8 cellular contexts compared by ENCODE assay signal in genomic region chr15:64381000-64381751, GRCh38. TPM values are rescaled to one million over a fixed set of nuclear protein-coding genes. Genes with fewer than 3 reads are reported as not detected.
A peak's percentile ranks its signal among the peaks of the same experiment; 100 is the strongest.
DNase-seq lines count a peak whose midpoint lies in the region; ATAC-seq, FAIRE-seq and TF ChIP-seq lines count a peak whose summit lies in the region.

A gene with protein sequence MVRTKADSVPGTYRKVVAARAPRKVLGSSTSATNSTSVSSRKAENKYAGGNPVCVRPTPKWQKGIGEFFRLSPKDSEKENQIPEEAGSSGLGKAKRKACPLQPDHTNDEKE (minus strand): TSS chr15:64381441. CDS start chr15:64381371, 70 bp downstream.

- H3K4me3 ChIP-seq in HepG2 (replicated peaks in 1 of 3; ENCODE audit: insufficient read depth in 1 of 3, low read depth in 2 of 3, low read length in 3 of 3) = peak within 1 kb of the TSS; percentile 63 to 85 (median 76)

- H3K36me3 Mint-ChIP-seq in CD4-positive, alpha-beta T cell (ENCODE audit: low read depth) = peaks cover 5% of the 10 kb centered on the region

- H3K79me2 ChIP-seq in HepG2 (ENCODE audit: insufficient read depth, low read length) = peaks cover 26% of the 10 kb centered on the region

- peak within 1 kb of the TSS; percentile 86 for H3K4me2 ChIP-seq in HepG2 (ENCODE audit: low read depth, low read length)

- no peaks in the 10 kb centered on the region for H3K27me3 Mint-ChIP-seq in CD4-positive, alpha-beta T cell

- intact Hi-C loops in CD4-positive, alpha-beta T cell (cut with DNase I, micrococcal nuclease) = loop anchor here (10.0 kb wide), 3 partner anchors 84 to 804 kb away; partner anchors contain the start of genes CIAO2A (in 1 of the 2), CLPX (in 1 of the 2), SNX1 (in 1 of the 2) and ZNF609 (in 1 of the 2)
- intact Hi-C loops in HepG2 (cut with micrococcal nuclease; ENCODE audit: unreplicated experiment) = no loop called here

- peak within 1 kb of the TSS; percentile 77 for H3K9ac ChIP-seq in HepG2 (ENCODE audit: insufficient read depth, low read depth, low read length)

- TF ChIP-seq EP300 in HepG2 (IDR thresholded peaks at IDR 0.05; ENCODE audit: low read depth in 2 of 2, low read length in 2 of 2) (no peak), HepG2 (CRISPR knock-in tag; IDR thresholded peaks at IDR 0.05; ENCODE audit: borderline replicate concordance) (no peak)

- peaks cover 13% of the 10 kb centered on the region for H3K4me1 Mint-ChIP-seq in CD4-positive, alpha-beta T cell (ENCODE audit: low read depth)

- no peaks in the 10 kb centered on the region for H3K9me3 Mint-ChIP-seq in CD4-positive, alpha-beta T cell

- under 1% methylated on average over 31 of the region's 38 CpGs for WGBS in HepG2 (ENCODE audit: low lambda C conversion rate)

- peak within 1 kb of the TSS; percentile 4 for H3K27ac Mint-ChIP-seq in CD4-positive, alpha-beta T cell

- H3K27ac ChIP-seq in CD4-positive, alpha-beta T cell (ENCODE audit: low read depth, low read length) = no peak within 1 kb of the TSS
- H3K27ac ChIP-seq in HepG2 (ENCODE audit: extremely low read length, insufficient read depth, low read length) = peak within 1 kb of the TSS; percentile 58

- H3K27me3 ChIP-seq in CD4-positive, alpha-beta T cell (ENCODE audit: control insufficient read depth, insufficient read depth, low read length) = no peaks in the 10 kb centered on the region
- no peaks in the 10 kb centered on the region; a peak in 1 of 5 replicates for H3K27me3 ChIP-seq in HepG2 (ENCODE audit: control insufficient read depth in 1 of 2, insufficient read depth in 2 of 2, low read length in 2 of 2)

- H4K20me1 ChIP-seq in HepG2 (ENCODE audit: insufficient read depth, low read length) = no peaks in the 10 kb centered on the region

- no peak for TF ChIP-seq CTCF in CD4-positive, alpha-beta T cell (IDR thresholded peaks at IDR 0.05)
- peak; percentile 65 for TF ChIP-seq CTCF in HepG2 (CRISPR knock-in tag; IDR thresholded peaks at IDR 0.05)

- TSS peak; percentile 85 for BruUV-seq in HepG2 (replicated peaks; lab: Mats Ljungman, UMichigan)

- peaks cover 0 to 4% of the 10 kb centered on the region in 2 experiments; a peak in 1 of 5 replicates for H3K36me3 ChIP-seq in HepG2 (replicated peaks in 1 of 2; ENCODE audit: control insufficient read depth in 1 of 2, insufficient read depth in 2 of 2, low read length in 2 of 2)

- peak within 1 kb of the TSS; percentile 50 for H2AFZ ChIP-seq in HepG2 (ENCODE audit: low read length)

- CTCF ChIA-PET in CD4-positive, alpha-beta T cell (lab: Charles Lee) = interaction anchor here (0.8 to 1.7 kb wide), 3 partner anchors 14 to 185 kb away, joined by 3 to 4 read pairs (median 4); no protein-coding TSS in a partner anchor
- CTCF ChIA-PET in HepG2 (lab: Yijun Ruan, JAX; ENCODE audit: low intra/inter-chr PET ratio, low total read pairs) = no interaction called here

- in situ Hi-C loops in HepG2 (cut with HindIII; ENCODE audit: extremely low pct_ligation_motif_present, low pct_unique_long_range_greater_than_20kb) = no loop called here

- no peaks in the 10 kb centered on the region for H3K9me3 ChIP-seq in CD4-positive, alpha-beta T cell (ENCODE audit: control insufficient read depth, low read length)
- H3K9me3 ChIP-seq in HepG2 (ENCODE audit: low read length) = no peaks in the 10 kb centered on the region

- peak; percentile 78 to 89 (median 85) for DNase-seq in CD4-positive, alpha-beta T cell
- DNase-seq in NCI-H774 (lab: John Stamatoyannopoulos, UW) (peak; percentile 93), dermis microvascular lymphatic vessel endothelial cell (ENCODE audit: low read depth in 2 of 2) (peak; percentile 85 to 96), HepG2 (ENCODE audit: low spot score) (peak; percentile 96)
- DNase-seq in activated CD4-positive, alpha-beta T cell treated with anti-CD3 and anti-CD28 coated beads, Interleukin-2, amount 50 U/mL, for 24 hours (ENCODE audit: low read depth in 1 of 2, low spot score in 1 of 2) = peak; percentile 81 to 93
- peak; percentile 91 for DNase-seq in stimulated activated CD4-positive, alpha-beta T cell treated with anti-CD3 and anti-CD28 coated beads, Interleukin-2, amount 100 ng/mL, for 48 hours

- peak; percentile 100 for ATAC-seq in CD4-positive, alpha-beta T cell (ENCODE audit: poor library complexity)
- peak; percentile 95 for ATAC-seq in GM19438 (IDR thresholded peaks at IDR 0.05; ENCODE audit: low read depth, unreplicated experiment)
- ATAC-seq in HG03571 (IDR thresholded peaks at IDR 0.05; ENCODE audit: unreplicated experiment) = peak; percentile 79
- peak; percentile 99 for ATAC-seq in HepG2

- H3K4me3 Mint-ChIP-seq in CD4-positive, alpha-beta T cell = peak within 1 kb of the TSS; percentile 92

- peak; percentile 85 for FAIRE-seq in HepG2 (lab: Jason Lieb, UNC)

- peaks cover 32% of the 10 kb centered on the region for H3K4me1 ChIP-seq in HepG2 (ENCODE audit: insufficient read depth, low read length)

- POLR2A ChIA-PET in CD4-positive, alpha-beta T cell (lab: Charles Lee) = interaction anchor here (0.6 to 0.7 kb wide), 3 partner anchors 11 to 1367 kb away, joined by 3 read pairs; no protein-coding TSS in a partner anchor
- POLR2A ChIA-PET in HepG2 (lab: Yijun Ruan, JAX) = no interaction called here

- peak; percentile 88 to 95 for TF ChIP-seq POLR2A in HepG2 (IDR thresholded peaks at IDR 0.05; ENCODE audit: insufficient read depth in 1 of 2, low read depth in 2 of 2, low read length in 2 of 2)

- peak; percentile 46; the same call in 1 of the 2 replicates for TF ChIP-seq RAD21 in HepG2 (CRISPR knock-in tag; IDR thresholded peaks at IDR 0.05)

TF ChIP-seq in HepG2, 621 proteins besides CTCF, POLR2A, EP300 and RAD21 (continues in another document):
- TF ChIP-seq ZNF891 (CRISPR knock-in tag; IDR thresholded peaks at IDR 0.05) = 0 out of 2 replicates have a peak, but pooled peaks have one; percentile 54
- no peak for TF ChIP-seq TBX3 (IDR thresholded peaks at IDR 0.05; ENCODE audit: borderline replicate concordance)
- TF ChIP-seq HBP1 (CRISPR knock-in tag; IDR thresholded peaks at IDR 0.05; ENCODE audit: low read depth) = peak; percentile 82
- peak; percentile 59; the same call in 1 of the 2 replicates for TF ChIP-seq TAF1 (CRISPR knock-in tag; IDR thresholded peaks at IDR 0.05)
- 0 out of 2 replicates have a peak, but pooled peaks have one; percentile 31 for TF ChIP-seq ZNF333 (CRISPR knock-in tag; IDR thresholded peaks at IDR 0.05; ENCODE audit: borderline replicate concordance)
- no peak for TF ChIP-seq ZNF431 (CRISPR knock-in tag; IDR thresholded peaks at IDR 0.05; ENCODE audit: borderline replicate concordance, low read depth)
- no peak for TF ChIP-seq XBP1 (CRISPR knock-in tag; IDR thresholded peaks at IDR 0.05)
- 0 out of 2 replicates have a peak, but pooled peaks have one; percentile 30 for TF ChIP-seq ZNF782 (CRISPR knock-in tag; IDR thresholded peaks at IDR 0.05; ENCODE audit: borderline replicate concordance)
- TF ChIP-seq BORCS8-MEF2B (CRISPR knock-in tag; IDR thresholded peaks at IDR 0.05) = peak; percentile 79
- no peak for TF ChIP-seq SYNCRIP (IDR thresholded peaks at IDR 0.05; ENCODE audit: insufficient read depth, low read depth, low read length)

RNA-seq across cellular contexts. Expression of the gene that starts here (rescaled TPM):
- total RNA-seq in CD4-positive, alpha-beta T cell = under 1 TPM; 0.80 to 0.84 TPM
- total RNA-seq in dermis microvascular lymphatic vessel endothelial cell = 15.7 and 37.5 TPM in 2 replicates
- 98.9 and 156 TPM in 2 replicates for total RNA-seq in HepG2 (2016; rRNA removed; fragmentation: Illumina TruSeq; extraction: Trizol)
- total RNA-seq in HepG2 (2016; cell fraction: cytosol; rRNA removed; fragmentation: Illumina TruSeq; extraction: Trizol; ENCODE audit: low read depth) = 16.8 and 25.7 TPM in 2 replicates
- 100.0 and 162 TPM in 2 replicates for total RNA-seq in HepG2 (2016; cell fraction: insoluble cytoplasmic fraction; rRNA removed; fragmentation: Illumina TruSeq; extraction: Trizol)
- total RNA-seq in HepG2 (2016; cell fraction: membrane; rRNA removed; fragmentation: Illumina TruSeq; extraction: Trizol) = 45.0 and 48.8 TPM in 2 replicates
- 23.0 and 31.6 TPM in 2 replicates for total RNA-seq in HepG2 (2016; cell fraction: nucleus; rRNA removed; fragmentation: Illumina TruSeq; extraction: Trizol)
- polyA plus RNA-seq in HepG2 (2011; rRNA removed) = 60.9 and 98.6 TPM in 2 replicates
- polyA plus RNA-seq in HepG2 (2011; cell fraction: cytosol; rRNA removed) = 24.4 and 36.5 TPM in 2 replicates
- 8.8 and 10.1 TPM in 2 replicates for polyA plus RNA-seq in HepG2 (2011; cell fraction: nucleus; rRNA removed)
- polyA plus RNA-seq in HepG2 (2012) = 33.4 and 59.0 TPM in 2 replicates
- polyA plus RNA-seq in HepG2 (2016; cell fraction: cytosol; fragmentation: Illumina TruSeq; extraction: Trizol; ENCODE audit: low read depth) = 45.9 and 53.2 TPM in 2 replicates
- polyA plus RNA-seq in HepG2 (2016; cell fraction: insoluble cytoplasmic fraction; fragmentation: Illumina TruSeq; extraction: Trizol; ENCODE audit: low read depth) = 264 and 283 TPM in 2 replicates
- polyA plus RNA-seq in HepG2 (2016; cell fraction: membrane; fragmentation: Illumina TruSeq; extraction: Trizol; ENCODE audit: low read depth) = 88.0 and 89.6 TPM in 2 replicates
- 94.7 and 113 TPM in 2 replicates for polyA plus RNA-seq in HepG2 (2016; cell fraction: nucleus; fragmentation: Illumina TruSeq; extraction: Trizol; ENCODE audit: insufficient read depth, low read depth)
- polyA minus RNA-seq in HepG2 (2011; rRNA and poly(A)+ RNA removed; ENCODE audit: low replicate concordance) = 31.1 and 230 TPM in 2 replicates
- polyA minus RNA-seq in HepG2 (2011; cell fraction: cytosol; rRNA and poly(A)+ RNA removed) = 11.0 and 13.7 TPM in 2 replicates
- polyA minus RNA-seq in HepG2 (2011; cell fraction: nucleus; rRNA and poly(A)+ RNA removed) = 9.8 and 10.4 TPM in 2 replicates

Comparison
In these comparisons a context has a peak if more than half of its experiments do, and no peak if none do; other contexts are left out.
1. Peak in DNase-seq and ATAC-seq in CD4-positive, alpha-beta T cell; RNA of the gene not detected or under 1 TPM.